ENCODE assay signal across 8 cellular contexts in genomic region chrX:135423173-135423864, GRCh38. TPM values are rescaled to one million over a fixed set of nuclear protein-coding genes. Genes with fewer than 3 reads are reported as not detected.
A peak's percentile ranks its signal among the peaks of the same experiment; 100 is the strongest.
DNase-seq lines count a peak whose midpoint lies in the region; ATAC-seq and TF ChIP-seq lines count a peak whose summit lies in the region.
"Not testable (repeated sequence)": the region's sequence is repeated elsewhere in the genome, so short reads cannot be mapped to it uniquely, and the experiment has no call there.
"Had no signal": no experiment of that assay in that cellular context is flagged by ENCODE, and none has a peak within 500 bp of the region (broad histone marks: within the 10 kb centered on the region; RNA-seq: fewer than 3 reads in every experiment).

No MANE protein-coding gene starts in this region.

- ATAC-seq in T-cell (replicated peaks in 1 of 4); memory B cell (ENCODE audit: low read depth): not testable (repeated sequence)

- peak overlapping the region; percentile 46 for H3K4me3 Mint-ChIP-seq in Calu3 (ENCODE audit: low read depth, unreplicated experiment)
- peak overlapping the region; percentile 46 to 74 (median 55) for H3K4me3 Mint-ChIP-seq in T-cell
- H3K4me3 Mint-ChIP-seq in activated T-helper 1 cell treated with anti-CD3 and anti-CD28 coated beads, Interleukin-12 subunit alpha, Interleukin-12 subunit beta, Interleukin-2, Interleukin-4 antibody, amounts not matched to agents 30 ng/mL and 10 ng/mL and 1 ng/mL, durations not matched to agents 14 hours and 24 hours and 36 hours: peak overlapping the region; percentile 72
- H3K4me3 Mint-ChIP-seq in MCF 10A (ENCODE audit: unreplicated experiment): peak overlapping the region; percentile 33
- H3K4me3 Mint-ChIP-seq in memory B cell: peak overlapping the region; percentile 40

- H3K36me3 ChIP-seq in parathyroid adenoma (ENCODE audit: control insufficient read depth, insufficient read depth, low read length): not testable (repeated sequence)

- H3K27me3 Mint-ChIP-seq in Calu3 (ENCODE audit: unreplicated experiment) (peaks cover 47% of the 10 kb centered on the region), T-cell (peaks cover 0 to 13% of the 10 kb centered on the region in 2 donors), MCF 10A (ENCODE audit: insufficient read depth, unreplicated experiment) (peaks cover 22% of the 10 kb centered on the region)
- H3K27me3 Mint-ChIP-seq in activated T-helper 1 cell treated with anti-CD3 and anti-CD28 coated beads, Interleukin-12 subunit alpha, Interleukin-12 subunit beta, Interleukin-2, Interleukin-4 antibody, amounts not matched to agents 30 ng/mL and 10 ng/mL and 1 ng/mL, durations not matched to agents 14 hours and 24 hours and 36 hours (ENCODE audit: insufficient read depth): peaks cover 11% of the 10 kb centered on the region
- not testable (repeated sequence) for H3K27me3 Mint-ChIP-seq in memory B cell

- not testable (repeated sequence) for H3K4me1 ChIP-seq in parathyroid adenoma

- H3K4me1 Mint-ChIP-seq in Calu3 (ENCODE audit: low read depth, unreplicated experiment); activated T-helper 1 cell treated with anti-CD3 and anti-CD28 coated beads, Interleukin-12 subunit alpha, Interleukin-12 subunit beta, Interleukin-2, Interleukin-4 antibody, amounts not matched to agents 30 ng/mL and 10 ng/mL and 1 ng/mL, durations not matched to agents 14 hours and 24 hours and 36 hours (ENCODE audit: low read depth); MCF 10A (ENCODE audit: insufficient read depth, unreplicated experiment); memory B cell: not testable (repeated sequence)
- peaks cover 3 to 13% (median 8%) of the 10 kb centered on the region in 3 donors for H3K4me1 Mint-ChIP-seq in T-cell

- not testable (repeated sequence) for H3K9me3 Mint-ChIP-seq in Calu3 (ENCODE audit: low read depth, unreplicated experiment); T-cell; activated T-helper 1 cell treated with anti-CD3 and anti-CD28 coated beads, Interleukin-12 subunit alpha, Interleukin-12 subunit beta, Interleukin-2, Interleukin-4 antibody, amounts not matched to agents 30 ng/mL and 10 ng/mL and 1 ng/mL, durations not matched to agents 14 hours and 24 hours and 36 hours; MCF 10A (ENCODE audit: unreplicated experiment); memory B cell

- intact Hi-C loops in Calu3 (cut with micrococcal nuclease; ENCODE audit: unreplicated experiment); MCF 10A (cut with micrococcal nuclease): not testable (repeated sequence)
- intact Hi-C loops in activated T-helper 1 cell treated with anti-CD3 and anti-CD28 coated beads, Interleukin-12 subunit alpha, Interleukin-12 subunit beta, Interleukin-2, Interleukin-4 antibody, amounts not matched to agents 30 ng/mL and 10 ng/mL and 1 ng/mL, durations not matched to agents 14 hours and 24 hours and 36 hours (cut with micrococcal nuclease): loop anchor here (5.0 kb wide), 2 partner anchors 41 to 549 kb away; partner anchors contain the start of gene MMGT1

- not testable (repeated sequence) for TF ChIP-seq CTCF in Calu3 (IDR thresholded peaks at IDR 0.05; ENCODE audit: unreplicated experiment); MCF 10A (IDR thresholded peaks at IDR 0.05; ENCODE audit: unreplicated experiment); epithelial cell of esophagus (IDR thresholded peaks at IDR 0.05; ENCODE audit: insufficient read depth, low read depth, low read length, missing control alignments); parathyroid adenoma (IDR thresholded peaks at IDR 0.05)

- not testable (repeated sequence) for H3K9me3 ChIP-seq in parathyroid adenoma (ENCODE audit: control insufficient read depth, low read length)

- not testable (repeated sequence) for H3K27me3 ChIP-seq in parathyroid adenoma (ENCODE audit: control insufficient read depth, insufficient read depth, low read length)

- POLR2A ChIA-PET in T-cell (lab: Charles Lee); MCF 10A (lab: Yijun Ruan, JAX): not testable (repeated sequence)

- H3K4me3 ChIP-seq in epithelial cell of esophagus (ENCODE audit: low read length): peak overlapping the region; percentile 46
- H3K4me3 ChIP-seq in parathyroid adenoma (ENCODE audit: low read depth, low read length): not testable (repeated sequence)

- not testable (repeated sequence) for H2AFZ ChIP-seq in parathyroid adenoma

- H3K36me3 Mint-ChIP-seq in Calu3 (ENCODE audit: insufficient read depth, unreplicated experiment); T-cell; activated T-helper 1 cell treated with anti-CD3 and anti-CD28 coated beads, Interleukin-12 subunit alpha, Interleukin-12 subunit beta, Interleukin-2, Interleukin-4 antibody, amounts not matched to agents 30 ng/mL and 10 ng/mL and 1 ng/mL, durations not matched to agents 14 hours and 24 hours and 36 hours (ENCODE audit: low read depth); MCF 10A (ENCODE audit: insufficient read depth, unreplicated experiment); memory B cell: not testable (repeated sequence)

- not testable (repeated sequence) for DNase-seq in Calu3; T-cell; activated T-helper 1 cell treated with anti-CD3 and anti-CD28 coated beads, Interleukin-12 subunit alpha, Interleukin-12 subunit beta, Interleukin-2, Interleukin-4 antibody, amounts not matched to agents 30 ng/mL and 10 ng/mL and 1 ng/mL, durations not matched to agents 14 hours and 24 hours and 36 hours (ENCODE audit: low spot score); epithelial cell of esophagus (ENCODE audit: low read depth); memory B cell (ENCODE audit: low spot score in 2 of 2)
- peak; percentile 6 for DNase-seq in MCF 10A (ENCODE audit: unreplicated experiment)

- not testable (repeated sequence) for H3K79me2 ChIP-seq in parathyroid adenoma

- not testable (repeated sequence) for H3K9ac ChIP-seq in parathyroid adenoma

- peak overlapping the region; percentile 59 for H3K4me2 ChIP-seq in parathyroid adenoma (ENCODE audit: low read length)

- CTCF ChIA-PET in Calu3 (lab: Charles Lee); T-cell (lab: Charles Lee); MCF 10A (lab: Yijun Ruan, JAX): not testable (repeated sequence)

- BruUV-seq in Calu3 (replicated peaks; lab: Mats Ljungman, UMichigan); MCF 10A (replicated peaks; lab: Mats Ljungman, UMichigan): not testable (repeated sequence)

- H3K27ac ChIP-seq in parathyroid adenoma: not testable (repeated sequence)

- not testable (repeated sequence) for H3K27ac Mint-ChIP-seq in Calu3 (ENCODE audit: unreplicated experiment); T-cell; activated T-helper 1 cell treated with anti-CD3 and anti-CD28 coated beads, Interleukin-12 subunit alpha, Interleukin-12 subunit beta, Interleukin-2, Interleukin-4 antibody, amounts not matched to agents 30 ng/mL and 10 ng/mL and 1 ng/mL, durations not matched to agents 14 hours and 24 hours and 36 hours; MCF 10A (ENCODE audit: low read depth, unreplicated experiment); memory B cell

RNA-seq across cellular contexts. Expression of gene SMIM10L2A, which starts 1.6 kb away (rescaled TPM):
- total RNA-seq in Calu3 (2022): 1.2 and 1.3 TPM in 2 replicates
- 1 to 10 TPM; 1.4 to 3.3 (median 2.6) TPM for total RNA-seq in T-cell
- 1.3 TPM in 2 replicates for total RNA-seq in activated T-helper 1 cell treated with anti-CD3 and anti-CD28 coated beads, Interleukin-12 subunit alpha, Interleukin-12 subunit beta, Interleukin-2, Interleukin-4 antibody, amounts not matched to agents 30 ng/mL and 10 ng/mL and 1 ng/mL, durations not matched to agents 14 hours and 24 hours and 36 hours
- 0.16 and 0.20 TPM in 2 replicates for total RNA-seq in MCF 10A (2022)
- total RNA-seq: G401 had no signal
